In the genomic region with DNA sequence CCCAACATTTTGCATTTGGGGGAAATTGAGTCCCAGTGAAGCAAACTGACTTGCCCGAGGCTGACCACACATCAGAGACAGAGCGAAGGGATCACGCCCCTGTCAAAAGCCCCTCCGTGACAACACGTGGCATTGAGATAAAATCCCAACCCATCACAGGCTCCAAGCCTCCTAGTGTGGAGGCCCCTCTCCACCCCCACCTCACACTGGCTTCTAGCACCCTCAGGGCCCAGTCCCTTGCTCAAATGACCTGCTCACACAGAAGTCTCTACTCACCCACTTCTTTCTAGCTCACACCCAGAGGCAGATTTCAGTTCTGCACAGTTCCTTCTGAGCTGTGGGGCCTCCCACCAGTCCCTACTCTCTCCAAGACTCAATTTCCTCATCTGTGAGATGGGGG, we compare ENCODE assay signal across 23 cellular contexts. TPM values are rescaled to one million over a fixed set of nuclear protein-coding genes. Genes with fewer than 3 reads are reported as not detected.
A peak's percentile ranks its signal among the peaks of the same experiment; 100 is the strongest.
DNase-seq lines count a peak whose midpoint lies in the region; ATAC-seq, FAIRE-seq and TF ChIP-seq lines count a peak whose summit lies in the region.
"Had no signal": no experiment of that assay in that cellular context is flagged by ENCODE, and none has a peak within 500 bp of the region (broad histone marks: within the 10 kb centered on the region; RNA-seq: fewer than 3 reads in every experiment).

No MANE protein-coding gene starts in this region.

- TF ChIP-seq CTCF in K562 (IDR thresholded peaks at IDR 0.05 in 2 of 3, conservative IDR thresholded peaks at IDR 0.05 in 1 of 3; ENCODE audit: insufficient read depth in 2 of 3, low read depth in 1 of 3, low read length in 3 of 3): no peak

- peaks cover 0 to 7% of the 10 kb centered on the region in 2 experiments; a peak in 2 of 5 replicates for H3K4me1 ChIP-seq in K562 (replicated peaks in 1 of 2; ENCODE audit: control insufficient read depth in 2 of 2, insufficient read depth in 2 of 2, low read length in 2 of 2)

- no peaks in the 10 kb centered on the region for H3K79me2 ChIP-seq in K562 (ENCODE audit: control insufficient read depth, insufficient read depth, low read length)

- 36% methylated on average over 5 of the region's 5 CpGs for WGBS in K562 (ENCODE audit: insufficient coverage, low coverage, missing lambda C conversion rate)

- no peak for TF ChIP-seq RAD21 in K562 (CRISPR knock-in tag; conservative IDR thresholded peaks at IDR 0.05 in 1 of 2, IDR thresholded peaks at IDR 0.05 in 1 of 2)

- H3K27ac ChIP-seq in K562 (ENCODE audit: extremely low read depth, low read depth, low read length): no peak overlapping the region
- peak overlapping the region; percentile 13 for H3K27ac ChIP-seq in temporal lobe (ENCODE audit: low read depth, low read length)

- H3K27me3 ChIP-seq in H7 (ENCODE audit: control insufficient read depth, insufficient read depth, low read length): no peaks in the 10 kb centered on the region
- 0 out of 5 replicates have a peak, but pooled peaks cover 0 to 4% of the 10 kb centered on the region in 2 experiments for H3K27me3 ChIP-seq in K562 (ENCODE audit: control insufficient read depth in 2 of 2, insufficient read depth in 2 of 2, low read length in 2 of 2)

- no peaks in the 10 kb centered on the region for H3K9me1 ChIP-seq in K562 (ENCODE audit: control insufficient read depth, insufficient read depth, low read length)

- POLR2A ChIA-PET in K562 (lab: Yijun Ruan, JAX): interaction anchor here (0.6 to 0.7 kb wide), 3 partner anchors 11 to 214 kb away, joined by 3 read pairs; no protein-coding TSS in a partner anchor

- no peaks in the 10 kb centered on the region for H3K9me3 ChIP-seq in K562 (replicated peaks; ENCODE audit: control insufficient read depth, insufficient read depth, low read depth, low read length)

- TF ChIP-seq EP300 in K562 (IDR thresholded peaks at IDR 0.05; ENCODE audit: low read length): no peak

- DNase-seq in H7 (peak; percentile 22), K562 (ENCODE audit: extremely low read depth in 1 of 4, low spot score in 3 of 4) (no peak), posterior vena cava (ENCODE audit: low spot score) (peak; percentile 50)
- no peak for DNase-seq in activated naive CD4-positive, alpha-beta T cell (lab: John Stamatoyannopoulos, UW)
- DNase-seq: C1 segment of cervical spinal cord; Calu3; CD4-positive, alpha-beta memory T cell; COR-L47; DMS53; DMS79 treated with DMSO at 0.1 percent for 48 hours; GF-D8; H9 had no signal

- ATAC-seq in K562 (no peak), GM18907 (IDR thresholded peaks at IDR 0.05; ENCODE audit: unreplicated experiment) (no peak)
- ATAC-seq: HCT116 had no signal

- H3K9ac ChIP-seq in K562 (ENCODE audit: insufficient read depth in 1 of 2, low read depth in 2 of 2, low read length in 2 of 2): no peak overlapping the region

- peaks cover 1% of the 10 kb centered on the region; the same call in 1 of the 2 replicates for H3K36me3 ChIP-seq in H7 (replicated peaks; ENCODE audit: control insufficient read depth, insufficient read depth, low read length)
- no peaks in the 10 kb centered on the region for H3K36me3 ChIP-seq in K562 (ENCODE audit: control insufficient read depth, insufficient read depth, low read length)

- CTCF ChIA-PET in K562 (lab: Yijun Ruan, JAX; ENCODE audit: low intra/inter-chr PET ratio): no interaction called here

- TF ChIP-seq POLR2A in K562 (conservative IDR thresholded peaks at IDR 0.05): no peak

- no peak overlapping the region for H2AFZ ChIP-seq in K562 (ENCODE audit: low read depth, low read length)

- FAIRE-seq in K562 (lab: Jason Lieb, UNC): no peak
- FAIRE-seq: GM12891, GM18507, H1 had no signal

- H3K4me3 ChIP-seq in H7 (ENCODE audit: insufficient read depth, low read depth, low read length) (no peak overlapping the region), K562 (no peak overlapping the region)

- H4K20me1 ChIP-seq in K562 (replicated peaks; ENCODE audit: control insufficient read depth, insufficient read depth, low read length): no peaks in the 10 kb centered on the region

- in situ Hi-C loops in K562 (cut with MboI): no loop called here

- no peak overlapping the region for H3K4me2 ChIP-seq in K562 (ENCODE audit: insufficient read depth, low read length)

- BruUV-seq in K562 (replicated peaks; lab: Mats Ljungman, UMichigan): no TSS peak

- intact Hi-C loops in K562 (cut with micrococcal nuclease) (no loop called here), posterior vena cava (cut with DNase I) (no loop called here)

TF ChIP-seq in K562, 482 proteins besides CTCF, POLR2A, EP300 and RAD21:
- TF ChIP-seq TCF7 (IDR thresholded peaks at IDR 0.05; ENCODE audit: borderline replicate concordance) (no peak), RBM25 (IDR thresholded peaks at IDR 0.05; ENCODE audit: low read depth, low read length, severe bottlenecking) (peak; percentile 37), FOSL1 (tag; conservative IDR thresholded peaks at IDR 0.05) (no peak), MEF2A (IDR thresholded peaks at IDR 0.05; ENCODE audit: control insufficient read depth, low read depth, low read length) (no peak)
TF ChIP-seq in K562: peak in this region for 1.

RNA-seq across cellular contexts. Expression of gene HPN, which starts 10.3 kb away (rescaled TPM):
- 6.1 and 13.9 TPM in 2 replicates for total RNA-seq in H7 (2014; rRNA removed; shearing (Covaris generic))
- 0.30 and 0.74 TPM in 2 replicates for total RNA-seq in K562 (2011; cell fraction: chromatin; rRNA removed; ENCODE audit: low replicate concordance)
- total RNA-seq in K562 (2011; cell fraction: nucleolus; rRNA removed): 0.26 and 0.67 TPM in 2 replicates
- total RNA-seq in K562 (2011; cell fraction: nucleoplasm; rRNA removed): 0.59 and 0.99 TPM in 2 replicates
- total RNA-seq in K562 (2014; rRNA removed) (not detected in 2 replicates), K562 (2014; rRNA removed; fragmentation: Illumina TruSeq; extraction: Trizol) (not detected in 2 replicates), K562 (2015; rRNA removed; fragmentation: Illumina TruSeq; extraction: Trizol) (0.15 TPM in 1 of 2 replicates, not detected in the other), K562 (2021) (0.20 and 0.36 TPM in 2 replicates), posterior vena cava (1 to 10 TPM in 1 of 2 donors, under 1 TPM in 1; 1.00 to 1.7 TPM), temporal lobe (not detected)
- polyA plus RNA-seq in K562 (2011; rRNA removed) (0.10 and 0.11 TPM in 2 replicates), K562 (2014; fragmentation: Illumina TruSeq; extraction: Trizol) (not detected in 2 replicates), K562 (2014; fragmentation: Nextera tagmentation; extraction: Ambion mirVana) (not detected), K562 (2014; rRNA removed) (not detected in 2 replicates)
- 0.09 and 0.12 TPM in 2 replicates for polyA plus RNA-seq in K562 (2011; cell fraction: cytosol; rRNA removed)
- polyA plus RNA-seq in K562 (2011; cell fraction: nucleus; rRNA removed): 0.63 and 1.3 TPM in 2 replicates
- 0.10 and 1.7 TPM in 2 replicates for polyA plus RNA-seq in K562 (2012)
- not detected in 2 replicates for polyA minus RNA-seq in K562 (2011; rRNA and poly(A)+ RNA removed)
- polyA minus RNA-seq in K562 (2011; cell fraction: cytosol; rRNA and poly(A)+ RNA removed): not detected in 2 replicates
- 0.27 and 0.56 TPM in 2 replicates for polyA minus RNA-seq in K562 (2011; cell fraction: nucleus; rRNA and poly(A)+ RNA removed)
- total RNA-seq: A172, A673, Daoy, G401 had no signal
- polyA plus RNA-seq: BJ had no signal

RNA-seq across cellular contexts. Expression of gene SCN1B, which starts 21.5 kb away (rescaled TPM):
- 8.1 and 8.9 TPM in 2 replicates for total RNA-seq in H7 (2014; rRNA removed; shearing (Covaris generic))
- 6.3 and 14.6 TPM in 2 replicates for total RNA-seq in K562 (2011; cell fraction: chromatin; rRNA removed; ENCODE audit: low replicate concordance)
- total RNA-seq in K562 (2011; cell fraction: nucleolus; rRNA removed): 7.7 and 7.9 TPM in 2 replicates
- total RNA-seq in K562 (2011; cell fraction: nucleoplasm; rRNA removed): 8.3 and 13.4 TPM in 2 replicates
- total RNA-seq in K562 (2014; rRNA removed) (0.91 and 1.6 TPM in 2 replicates), K562 (2014; rRNA removed; fragmentation: Illumina TruSeq; extraction: Trizol) (0.51 and 0.80 TPM in 2 replicates), K562 (2015; rRNA removed; fragmentation: Illumina TruSeq; extraction: Trizol) (0.91 and 1.2 TPM in 2 replicates), K562 (2021) (1.8 TPM in 2 replicates), posterior vena cava (10 to 100 TPM; 30.8 to 42.4 TPM), temporal lobe (0.49 TPM)
- polyA plus RNA-seq in K562 (2011; rRNA removed) (2.5 and 4.2 TPM in 2 replicates), K562 (2014; fragmentation: Illumina TruSeq; extraction: Trizol) (0.79 and 1.0 TPM in 2 replicates), K562 (2014; fragmentation: Nextera tagmentation; extraction: Ambion mirVana) (under 1 TPM; 0.03 to 0.06 TPM), K562 (2014; rRNA removed) (1.2 and 2.1 TPM in 2 replicates)
- 2.3 and 2.6 TPM in 2 replicates for polyA plus RNA-seq in K562 (2011; cell fraction: cytosol; rRNA removed)
- 9.1 and 10.0 TPM in 2 replicates for polyA plus RNA-seq in K562 (2011; cell fraction: nucleus; rRNA removed)
- 1.4 and 3.7 TPM in 2 replicates for polyA plus RNA-seq in K562 (2012)
- 1.1 and 2.6 TPM in 2 replicates for polyA minus RNA-seq in K562 (2011; rRNA and poly(A)+ RNA removed)
- 1.2 and 1.5 TPM in 2 replicates for polyA minus RNA-seq in K562 (2011; cell fraction: cytosol; rRNA and poly(A)+ RNA removed)
- 1.6 and 2.2 TPM in 2 replicates for polyA minus RNA-seq in K562 (2011; cell fraction: nucleus; rRNA and poly(A)+ RNA removed)

RNA-seq across cellular contexts. Expression of gene GRAMD1A, which starts 51.7 kb away (rescaled TPM):
- total RNA-seq in H7 (2014; rRNA removed; shearing (Covaris generic)): 110 and 138 TPM in 2 replicates
- total RNA-seq in K562 (2011; cell fraction: chromatin; rRNA removed; ENCODE audit: low replicate concordance): 167 and 288 TPM in 2 replicates
- total RNA-seq in K562 (2011; cell fraction: nucleolus; rRNA removed): 130 and 133 TPM in 2 replicates
- 132 and 192 TPM in 2 replicates for total RNA-seq in K562 (2011; cell fraction: nucleoplasm; rRNA removed)
- total RNA-seq in K562 (2014; rRNA removed) (41.8 and 47.0 TPM in 2 replicates), K562 (2014; rRNA removed; fragmentation: Illumina TruSeq; extraction: Trizol) (13.9 and 16.4 TPM in 2 replicates), K562 (2015; rRNA removed; fragmentation: Illumina TruSeq; extraction: Trizol) (19.4 and 20.5 TPM in 2 replicates), K562 (2021) (58.7 and 62.5 TPM in 2 replicates), posterior vena cava (10 to 100 TPM; 83.0 to 87.0 TPM), temporal lobe (36.1 TPM)
- polyA plus RNA-seq in K562 (2011; rRNA removed) (39.4 and 54.3 TPM in 2 replicates), K562 (2014; fragmentation: Illumina TruSeq; extraction: Trizol) (38.5 and 54.1 TPM in 2 replicates), K562 (2014; fragmentation: Nextera tagmentation; extraction: Ambion mirVana) (1 to 10 TPM; 1.4 to 1.7 TPM), K562 (2014; rRNA removed) (61.7 and 63.8 TPM in 2 replicates)
- 51.1 and 57.8 TPM in 2 replicates for polyA plus RNA-seq in K562 (2011; cell fraction: cytosol; rRNA removed)
- 131 and 183 TPM in 2 replicates for polyA plus RNA-seq in K562 (2011; cell fraction: nucleus; rRNA removed)
- polyA plus RNA-seq in K562 (2012): 35.7 and 68.6 TPM in 2 replicates
- polyA minus RNA-seq in K562 (2011; rRNA and poly(A)+ RNA removed): 41.4 and 44.4 TPM in 2 replicates
- polyA minus RNA-seq in K562 (2011; cell fraction: cytosol; rRNA and poly(A)+ RNA removed): 39.7 and 39.8 TPM in 2 replicates
- polyA minus RNA-seq in K562 (2011; cell fraction: nucleus; rRNA and poly(A)+ RNA removed): 31.2 and 45.4 TPM in 2 replicates

Comparison
In these comparisons a context has a peak if more than half of its experiments do, and no peak if none do; other contexts are left out.
1. DNase-seq: peak in H7 (single experiment) and posterior vena cava (single experiment); none in K562 (0 of 4) and activated naive CD4-positive, alpha-beta T cell (0 of 4).